1 cellular context compared by ENCODE assay signal in the genomic region with DNA sequence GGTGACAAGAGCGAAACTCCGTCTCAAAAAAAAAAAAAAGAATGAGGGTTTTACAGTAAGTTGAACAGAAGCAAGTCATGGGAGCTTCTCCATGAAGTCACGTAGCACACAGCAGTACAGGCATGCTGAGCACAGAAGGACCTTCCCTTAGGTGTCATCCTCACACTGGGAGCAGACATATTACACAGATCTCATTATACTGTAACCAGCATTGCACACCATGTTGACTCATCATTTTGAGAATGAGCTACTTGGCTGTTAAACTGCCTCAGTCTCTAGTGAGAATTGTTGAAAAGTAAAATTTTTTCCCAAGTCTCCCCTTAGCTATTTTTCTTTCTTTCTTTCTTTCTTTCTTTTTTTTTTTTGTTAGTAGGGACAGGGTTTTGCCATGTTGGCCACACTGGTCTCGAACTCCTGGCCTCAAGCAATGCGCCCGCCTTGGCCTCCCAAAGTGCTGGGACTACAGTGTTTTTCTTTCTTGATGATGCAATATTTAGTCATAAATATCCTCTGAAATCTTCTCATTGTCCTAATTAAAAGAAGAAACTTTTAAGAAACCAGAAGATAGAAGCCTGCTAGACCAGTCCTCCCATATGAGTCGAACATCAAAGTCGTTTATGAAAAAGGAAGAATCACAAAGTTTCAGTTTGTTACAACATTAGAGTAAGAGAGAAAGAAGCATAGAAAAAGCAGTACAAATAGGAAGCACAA.
TF ChIP-seq lines count a peak whose summit lies in the region.

No MANE protein-coding gene starts in this region.

TF ChIP-seq in HepG2, 621 proteins besides CTCF, POLR2A, EP300 and RAD21:
- TF ChIP-seq, protein P1, sequence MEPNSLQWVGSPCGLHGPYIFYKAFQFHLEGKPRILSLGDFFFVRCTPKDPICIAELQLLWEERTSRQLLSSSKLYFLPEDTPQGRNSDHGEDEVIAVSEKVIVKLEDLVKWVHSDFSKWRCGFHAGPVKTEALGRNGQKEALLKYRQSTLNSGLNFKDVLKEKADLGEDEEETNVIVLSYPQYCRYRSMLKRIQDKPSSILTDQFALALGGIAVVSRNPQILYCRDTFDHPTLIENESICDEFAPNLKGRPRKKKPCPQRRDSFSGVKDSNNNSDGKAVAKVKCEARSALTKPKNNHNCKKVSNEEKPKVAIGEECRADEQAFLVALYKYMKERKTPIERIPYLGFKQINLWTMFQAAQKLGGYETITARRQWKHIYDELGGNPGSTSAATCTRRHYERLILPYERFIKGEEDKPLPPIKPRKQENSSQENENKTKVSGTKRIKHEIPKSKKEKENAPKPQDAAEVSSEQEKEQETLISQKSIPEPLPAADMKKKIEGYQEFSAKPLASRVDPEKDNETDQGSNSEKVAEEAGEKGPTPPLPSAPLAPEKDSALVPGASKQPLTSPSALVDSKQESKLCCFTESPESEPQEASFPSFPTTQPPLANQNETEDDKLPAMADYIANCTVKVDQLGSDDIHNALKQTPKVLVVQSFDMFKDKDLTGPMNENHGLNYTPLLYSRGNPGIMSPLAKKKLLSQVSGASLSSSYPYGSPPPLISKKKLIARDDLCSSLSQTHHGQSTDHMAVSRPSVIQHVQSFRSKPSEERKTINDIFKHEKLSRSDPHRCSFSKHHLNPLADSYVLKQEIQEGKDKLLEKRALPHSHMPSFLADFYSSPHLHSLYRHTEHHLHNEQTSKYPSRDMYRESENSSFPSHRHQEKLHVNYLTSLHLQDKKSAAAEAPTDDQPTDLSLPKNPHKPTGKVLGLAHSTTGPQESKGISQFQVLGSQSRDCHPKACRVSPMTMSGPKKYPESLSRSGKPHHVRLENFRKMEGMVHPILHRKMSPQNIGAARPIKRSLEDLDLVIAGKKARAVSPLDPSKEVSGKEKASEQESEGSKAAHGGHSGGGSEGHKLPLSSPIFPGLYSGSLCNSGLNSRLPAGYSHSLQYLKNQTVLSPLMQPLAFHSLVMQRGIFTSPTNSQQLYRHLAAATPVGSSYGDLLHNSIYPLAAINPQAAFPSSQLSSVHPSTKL (CRISPR knock-in tag; IDR thresholded peaks at IDR 0.05): no peak
- TF ChIP-seq MAFF (IDR thresholded peaks at IDR 0.05; ENCODE audit: low read depth, low read length): peak; percentile 32; the same call in 1 of the 2 replicates
- TF ChIP-seq, protein P2, sequence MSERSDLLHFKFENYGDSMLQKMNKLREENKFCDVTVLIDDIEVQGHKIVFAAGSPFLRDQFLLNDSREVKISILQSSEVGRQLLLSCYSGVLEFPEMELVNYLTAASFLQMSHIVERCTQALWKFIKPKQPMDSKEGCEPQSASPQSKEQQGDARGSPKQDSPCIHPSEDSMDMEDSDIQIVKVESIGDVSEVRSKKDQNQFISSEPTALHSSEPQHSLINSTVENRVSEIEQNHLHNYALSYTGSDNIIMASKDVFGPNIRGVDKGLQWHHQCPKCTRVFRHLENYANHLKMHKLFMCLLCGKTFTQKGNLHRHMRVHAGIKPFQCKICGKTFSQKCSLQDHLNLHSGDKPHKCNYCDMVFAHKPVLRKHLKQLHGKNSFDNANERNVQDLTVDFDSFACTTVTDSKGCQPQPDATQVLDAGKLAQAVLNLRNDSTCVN (CRISPR knock-in tag; IDR thresholded peaks at IDR 0.05; ENCODE audit: borderline replicate concordance): no peak
- TF ChIP-seq, protein P3, sequence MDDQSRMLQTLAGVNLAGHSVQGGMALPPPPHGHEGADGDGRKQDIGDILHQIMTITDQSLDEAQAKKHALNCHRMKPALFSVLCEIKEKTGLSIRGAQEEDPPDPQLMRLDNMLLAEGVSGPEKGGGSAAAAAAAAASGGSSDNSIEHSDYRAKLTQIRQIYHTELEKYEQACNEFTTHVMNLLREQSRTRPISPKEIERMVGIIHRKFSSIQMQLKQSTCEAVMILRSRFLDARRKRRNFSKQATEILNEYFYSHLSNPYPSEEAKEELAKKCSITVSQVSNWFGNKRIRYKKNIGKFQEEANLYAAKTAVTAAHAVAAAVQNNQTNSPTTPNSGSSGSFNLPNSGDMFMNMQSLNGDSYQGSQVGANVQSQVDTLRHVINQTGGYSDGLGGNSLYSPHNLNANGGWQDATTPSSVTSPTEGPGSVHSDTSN (CRISPR knock-in tag; IDR thresholded peaks at IDR 0.05; ENCODE audit: borderline replicate concordance): no peak
- peak in 1 of 2 experiments; percentile 44; a peak in 3 of 4 replicates for TF ChIP-seq MAFK (conservative IDR thresholded peaks at IDR 0.05 in 1 of 2, IDR thresholded peaks at IDR 0.05 in 1 of 2; ENCODE audit: low read length in 2 of 2)
- no peak for TF ChIP-seq ZBTB14 (CRISPR knock-in tag; IDR thresholded peaks at IDR 0.05)
- no peak for TF ChIP-seq ZNF749 (CRISPR knock-in tag; IDR thresholded peaks at IDR 0.05; ENCODE audit: borderline replicate concordance)
- TF ChIP-seq CEBPB (IDR thresholded peaks at IDR 0.05; ENCODE audit: borderline replicate concordance, low read depth, low read length): peak; percentile 50
- TF ChIP-seq, protein P4, sequence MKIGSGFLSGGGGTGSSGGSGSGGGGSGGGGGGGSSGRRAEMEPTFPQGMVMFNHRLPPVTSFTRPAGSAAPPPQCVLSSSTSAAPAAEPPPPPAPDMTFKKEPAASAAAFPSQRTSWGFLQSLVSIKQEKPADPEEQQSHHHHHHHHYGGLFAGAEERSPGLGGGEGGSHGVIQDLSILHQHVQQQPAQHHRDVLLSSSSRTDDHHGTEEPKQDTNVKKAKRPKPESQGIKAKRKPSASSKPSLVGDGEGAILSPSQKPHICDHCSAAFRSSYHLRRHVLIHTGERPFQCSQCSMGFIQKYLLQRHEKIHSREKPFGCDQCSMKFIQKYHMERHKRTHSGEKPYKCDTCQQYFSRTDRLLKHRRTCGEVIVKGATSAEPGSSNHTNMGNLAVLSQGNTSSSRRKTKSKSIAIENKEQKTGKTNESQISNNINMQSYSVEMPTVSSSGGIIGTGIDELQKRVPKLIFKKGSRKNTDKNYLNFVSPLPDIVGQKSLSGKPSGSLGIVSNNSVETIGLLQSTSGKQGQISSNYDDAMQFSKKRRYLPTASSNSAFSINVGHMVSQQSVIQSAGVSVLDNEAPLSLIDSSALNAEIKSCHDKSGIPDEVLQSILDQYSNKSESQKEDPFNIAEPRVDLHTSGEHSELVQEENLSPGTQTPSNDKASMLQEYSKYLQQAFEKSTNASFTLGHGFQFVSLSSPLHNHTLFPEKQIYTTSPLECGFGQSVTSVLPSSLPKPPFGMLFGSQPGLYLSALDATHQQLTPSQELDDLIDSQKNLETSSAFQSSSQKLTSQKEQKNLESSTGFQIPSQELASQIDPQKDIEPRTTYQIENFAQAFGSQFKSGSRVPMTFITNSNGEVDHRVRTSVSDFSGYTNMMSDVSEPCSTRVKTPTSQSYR (CRISPR knock-in tag; IDR thresholded peaks at IDR 0.05; ENCODE audit: borderline replicate concordance): no peak
- TF ChIP-seq ZNF12 (CRISPR knock-in tag; IDR thresholded peaks at IDR 0.05): no peak
- peak; percentile 75 for TF ChIP-seq ATF7 (IDR thresholded peaks at IDR 0.05)
- no peak for TF ChIP-seq ATF7 (CRISPR knock-in tag; IDR thresholded peaks at IDR 0.05)
